In genomic region chr6:133568970-133569889, GRCh38 we compare ENCODE assay signal across 8 cellular contexts.
A peak's percentile ranks its signal among the peaks of the same experiment; 100 is the strongest.
DNase-seq lines count a peak whose midpoint lies in the region; ATAC-seq and TF ChIP-seq lines count a peak whose summit lies in the region.

No MANE protein-coding gene starts in this region.

- peaks cover 0 to 2% (median 0%) of the 10 kb centered on the region in 4 donors for H3K4me1 Mint-ChIP-seq in CD4-positive, CD25-positive, alpha-beta regulatory T cell

- WGBS in hepatocyte (ENCODE audit: low lambda C conversion rate, missing lambda C conversion rate) = 6% methylated on average over 18 of the region's 18 CpGs

- no peaks in the 10 kb centered on the region for H3K36me3 Mint-ChIP-seq in CD4-positive, CD25-positive, alpha-beta regulatory T cell

- in situ Hi-C loops in astrocyte of the spinal cord (cut with HindIII; ENCODE audit: low sequenced_read_pairs) (no loop called here), gastrocnemius medialis (cut with MboI; ENCODE audit: low sequenced_read_pairs in 4 of 4) (loop anchor here (5.0 to 25.0 kb wide), 7 partner anchors 348 to 1057 kb away; partner anchors contain the start of genes TAAR9 (in 2 of the 4) and STX7 (in 1 of the 4))

- peak overlapping the region; percentile 77 for H3K4me2 ChIP-seq in hepatocyte

- ATAC-seq in CD4-positive, CD25-positive, alpha-beta regulatory T cell (ENCODE audit: low read depth in 2 of 2) = no peak
- ATAC-seq in GM18519 (IDR thresholded peaks at IDR 0.05; ENCODE audit: low FRiP score, unreplicated experiment) = peak; percentile 71
- peak; percentile 61 for ATAC-seq in HG03442 (IDR thresholded peaks at IDR 0.05; ENCODE audit: unreplicated experiment)
- peak; percentile 94 to 97 for ATAC-seq in gastrocnemius medialis
- no peak for ATAC-seq in GM21825 (IDR thresholded peaks at IDR 0.05; ENCODE audit: unreplicated experiment)

- peak overlapping the region; percentile 42 for H3K4me3 ChIP-seq in CD4-positive, CD25-positive, alpha-beta regulatory T cell (ENCODE audit: low read depth, low read length)
- H3K4me3 ChIP-seq in astrocyte of the spinal cord (ENCODE audit: low read depth, low read length) (peak overlapping the region; percentile 39), hepatocyte (peak overlapping the region; percentile 14), gastrocnemius medialis (peak overlapping the region; percentile 45 to 58 (median 52))

- H3K27me3 ChIP-seq in CD4-positive, CD25-positive, alpha-beta regulatory T cell (ENCODE audit: control insufficient read depth, insufficient read depth, low read length) = peaks cover 2% of the 10 kb centered on the region
- no peaks in the 10 kb centered on the region for H3K27me3 ChIP-seq in hepatocyte
- no peaks in the 10 kb centered on the region for H3K27me3 ChIP-seq in gastrocnemius medialis

- H3K4me3 Mint-ChIP-seq in CD4-positive, CD25-positive, alpha-beta regulatory T cell = peak overlapping the region in 1 of 4 donors; percentile 53

- H3K9me2 ChIP-seq in hepatocyte (replicated peaks; ENCODE audit: insufficient read depth) = no peaks in the 10 kb centered on the region

- H3K36me3 ChIP-seq in CD4-positive, CD25-positive, alpha-beta regulatory T cell (ENCODE audit: control insufficient read depth, insufficient read depth, low read length) = no peaks in the 10 kb centered on the region
- H3K36me3 ChIP-seq in hepatocyte (replicated peaks; ENCODE audit: insufficient read depth, low read depth) (no peaks in the 10 kb centered on the region), gastrocnemius medialis (no peaks in the 10 kb centered on the region)

- no peak overlapping the region for H3K27ac ChIP-seq in CD4-positive, CD25-positive, alpha-beta regulatory T cell (ENCODE audit: insufficient read depth, low read length, poor library complexity, severe bottlenecking)
- no peak overlapping the region for H3K27ac ChIP-seq in hepatocyte
- peak overlapping the region; percentile 51 to 78 (median 72) for H3K27ac ChIP-seq in gastrocnemius medialis

- H4K20me1 ChIP-seq in hepatocyte (ENCODE audit: insufficient read depth, poor library complexity, severe bottlenecking) = no peaks in the 10 kb centered on the region

- no peak for TF ChIP-seq POLR2A in gastrocnemius medialis (IDR thresholded peaks at IDR 0.05)

- peak; percentile 97 for TF ChIP-seq CTCF in astrocyte of the spinal cord (IDR thresholded peaks at IDR 0.05; ENCODE audit: low read depth, low read length)
- peak; percentile 97 for TF ChIP-seq CTCF in hepatocyte (IDR thresholded peaks at IDR 0.05; ENCODE audit: poor library complexity)
- TF ChIP-seq CTCF in gastrocnemius medialis (IDR thresholded peaks at IDR 0.05 in 4 of 5, conservative IDR thresholded peaks at IDR 0.05 in 1 of 5) = peak; percentile 83 to 98 (median 93)

- no peak overlapping the region for H3K27ac Mint-ChIP-seq in CD4-positive, CD25-positive, alpha-beta regulatory T cell

- peaks cover 13% of the 10 kb centered on the region for H3K27me3 Mint-ChIP-seq in CD4-positive, CD25-positive, alpha-beta regulatory T cell

- no peaks in the 10 kb centered on the region for H3K4me1 ChIP-seq in CD4-positive, CD25-positive, alpha-beta regulatory T cell (ENCODE audit: control insufficient read depth, insufficient read depth, low read length, poor library complexity, severe bottlenecking)
- no peaks in the 10 kb centered on the region for H3K4me1 ChIP-seq in hepatocyte (ENCODE audit: insufficient read depth)
- peaks cover 0 to 8% of the 10 kb centered on the region in 2 donors for H3K4me1 ChIP-seq in gastrocnemius medialis

- DNase-seq in CD4-positive, CD25-positive, alpha-beta regulatory T cell = peak in 1 of 3 donors; percentile 12
- DNase-seq in NCI-H82 treated with DMSO at 0.1 percent for 48 hours (lab: John Stamatoyannopoulos, UW; ENCODE audit: unreplicated experiment) = peak; percentile 16
- peak; percentile 82 for DNase-seq in astrocyte of the spinal cord (ENCODE audit: low read depth, low spot score)
- peak; percentile 77 for DNase-seq in hepatocyte (ENCODE audit: low spot score)
- peak; percentile 26 to 55 for DNase-seq in gastrocnemius medialis

- no peaks in the 10 kb centered on the region for H3K9me3 ChIP-seq in CD4-positive, CD25-positive, alpha-beta regulatory T cell (ENCODE audit: control insufficient read depth in 2 of 2, low read length in 2 of 2)
- H3K9me3 ChIP-seq in hepatocyte (ENCODE audit: low read depth) = no peaks in the 10 kb centered on the region
- no peaks in the 10 kb centered on the region for H3K9me3 ChIP-seq in gastrocnemius medialis

- intact Hi-C loops in gastrocnemius medialis (cut with DNase I; ENCODE audit: low total_unique reads) = loop anchor here (1.0 to 10.0 kb wide), 3 partner anchors 347 to 1054 kb away; partner anchors contain the start of gene STX7

- no peaks in the 10 kb centered on the region for H3K79me2 ChIP-seq in hepatocyte

- peak overlapping the region; percentile 31 for H2AFZ ChIP-seq in hepatocyte

- peaks cover 0 to 6% (median 0%) of the 10 kb centered on the region in 7 donors for H3K9me3 Mint-ChIP-seq in CD4-positive, CD25-positive, alpha-beta regulatory T cell

Comparison
In these comparisons a context has a peak if more than half of its experiments do, and no peak if none do; other contexts are left out.
1. ATAC-seq: peak in GM18519 (single experiment), HG03442 (single experiment) and gastrocnemius medialis (2 of 2); none in CD4-positive, CD25-positive, alpha-beta regulatory T cell (0 of 2) and GM21825 (single experiment).
2. H3K27ac ChIP-seq: peak in gastrocnemius medialis (4 of 4); none in CD4-positive, CD25-positive, alpha-beta regulatory T cell (single experiment) and hepatocyte (single experiment).
3. Peak in every context shown above with its lines, with median percentiles within 50 percentile points of each other: H3K4me3 ChIP-seq and CTCF ChIP-seq.